Comparison of ENCODE assay signal across 5 cellular contexts in genomic region chr12:109891731-109892130, GRCh38. TPM values are rescaled to one million over a fixed set of nuclear protein-coding genes. Genes with fewer than 3 reads are reported as not detected.
"Had no signal": no experiment of that assay in that cellular context is flagged by ENCODE, and none has a peak within 500 bp of the region (broad histone marks: within the 10 kb centered on the region; RNA-seq: fewer than 3 reads in every experiment).

No MANE protein-coding gene starts in this region.

RNA-seq across cellular contexts. Expression of gene TRPV4, which starts 58.5 kb away (rescaled TPM):
- total RNA-seq: activated CD4-positive, alpha-beta memory T cell treated with anti-CD3 and anti-CD28 coated beads for 36 hours; activated CD8-positive, alpha-beta memory T cell treated with anti-CD3 and anti-CD28 coated beads, Interleukin-2, amount 10 ng/mL, durations not matched to agents 7 days and 5 days; activated naive CD8-positive, alpha-beta T cell treated with anti-CD3 and anti-CD28 coated beads, Interleukin-2, amount 10 ng/mL, durations not matched to agents 7 days and 5 days; ascending aorta; K562 had no signal
